ENCODE assay signal across 8 cellular contexts in genomic region chr3:52238761-52239701, GRCh38. TPM values are rescaled to one million over a fixed set of nuclear protein-coding genes. Genes with fewer than 3 reads are reported as not detected.
DNase-seq lines count a peak whose midpoint lies in the region; ATAC-seq and TF ChIP-seq lines count a peak whose summit lies in the region.

Gene TWF2 (minus strand): TSS chr3:52239158. CDS start chr3:52239016, 142 bp downstream.

- peak; percentile 50 to 59 for TF ChIP-seq POLR2A in Peyer's patch (IDR thresholded peaks at IDR 0.05)

- peaks cover 72 to 88% (median 83%) of the 10 kb centered on the region in 3 donors for H3K4me1 Mint-ChIP-seq in CD8-positive, alpha-beta memory T cell
- H3K4me1 Mint-ChIP-seq in natural killer cell, result peaks cover 31 to 61% of the 10 kb centered on the region in 2 donors

- peak within 1 kb of the TSS; percentile 96 for H3K4me3 ChIP-seq in CD8-positive, alpha-beta memory T cell (ENCODE audit: low read length)
- H3K4me3 ChIP-seq in Peyer's patch (peak within 1 kb of the TSS; percentile 88 to 94 (median 91)), fibroblast of mammary gland (ENCODE audit: control insufficient read depth, low read depth, low read length) (peak within 1 kb of the TSS; percentile 90)

- ATAC-seq in GM19397 (IDR thresholded peaks at IDR 0.05; ENCODE audit: unreplicated experiment) (peak; percentile 79), HG03571 (IDR thresholded peaks at IDR 0.05; ENCODE audit: unreplicated experiment) (peak; percentile 65), natural killer cell (peak; percentile 89 to 95 (median 92))

- intact Hi-C loops in natural killer cell (cut with micrococcal nuclease), result loop anchor here (1.0 to 2.0 kb wide), 3 partner anchors 14 to 48 kb away; partner anchors contain the start of genes GLYCTK and WDR82

- H3K27me3 ChIP-seq in CD8-positive, alpha-beta memory T cell (ENCODE audit: insufficient read depth, low read length, poor library complexity, severe bottlenecking), result no peaks in the 10 kb centered on the region
- no peaks in the 10 kb centered on the region for H3K27me3 ChIP-seq in Peyer's patch

- peak within 1 kb of the TSS; percentile 83 for H3K27ac ChIP-seq in CD8-positive, alpha-beta memory T cell (ENCODE audit: low read depth, low read length)
- H3K27ac ChIP-seq in Peyer's patch, result peak within 1 kb of the TSS; percentile 83 to 99 (median 92)

- TF ChIP-seq CTCF in Peyer's patch (IDR thresholded peaks at IDR 0.05) (peak; percentile 25 to 61 (median 48)), fibroblast of mammary gland (conservative IDR thresholded peaks at IDR 0.05; ENCODE audit: control insufficient read depth, insufficient read depth, low read depth, low read length) (peak; percentile 36), natural killer cell (IDR thresholded peaks at IDR 0.05) (peak; percentile 54)

- CTCF ChIA-PET in CD8-positive, alpha-beta memory T cell (lab: Charles Lee), result interaction anchor here (1.3 to 10.2 kb wide), 8 partner anchors 13 to 100 kb away, joined by 4 to 74 read pairs (median 10); partner anchors contain the start of genes GLYCTK, TLR9 and WDR82

- no peaks in the 10 kb centered on the region for H3K9me3 ChIP-seq in CD8-positive, alpha-beta memory T cell (ENCODE audit: low read length)
- no peaks in the 10 kb centered on the region for H3K9me3 ChIP-seq in Peyer's patch

- no peaks in the 10 kb centered on the region for H3K36me3 ChIP-seq in CD8-positive, alpha-beta memory T cell (ENCODE audit: insufficient read depth, low read length)
- H3K36me3 ChIP-seq in Peyer's patch, result peaks cover 0 to 12% (median 0%) of the 10 kb centered on the region in 3 donors

- H3K27me3 Mint-ChIP-seq in CD8-positive, alpha-beta memory T cell, result peaks cover 0 to 2% of the 10 kb centered on the region in 2 donors
- no peaks in the 10 kb centered on the region for H3K27me3 Mint-ChIP-seq in natural killer cell (ENCODE audit: low read depth in 2 of 2)

- peak within 1 kb of the TSS; percentile 88 to 99 (median 96) for H3K27ac Mint-ChIP-seq in CD8-positive, alpha-beta memory T cell
- peak within 1 kb of the TSS; percentile 87 to 91 for H3K27ac Mint-ChIP-seq in natural killer cell

- POLR2A ChIA-PET in CD8-positive, alpha-beta memory T cell (lab: Charles Lee), result interaction anchor here (0.9 to 3.1 kb wide), 10 partner anchors 10 to 49 kb away, joined by 3 to 39 read pairs (median 6); partner anchors contain the start of genes GLYCTK and WDR82

- H3K9me3 Mint-ChIP-seq in CD8-positive, alpha-beta memory T cell, result no peaks in the 10 kb centered on the region
- no peaks in the 10 kb centered on the region for H3K9me3 Mint-ChIP-seq in natural killer cell

- peaks cover 0 to 30% (median 3%) of the 10 kb centered on the region in 3 donors for H3K36me3 Mint-ChIP-seq in CD8-positive, alpha-beta memory T cell
- H3K36me3 Mint-ChIP-seq in natural killer cell, result no peaks in the 10 kb centered on the region

- peak within 1 kb of the TSS; percentile 96 to 99 (median 98) for H3K4me3 Mint-ChIP-seq in CD8-positive, alpha-beta memory T cell
- H3K4me3 Mint-ChIP-seq in natural killer cell, result peak within 1 kb of the TSS; percentile 95

- peaks cover 76% of the 10 kb centered on the region for H3K4me1 ChIP-seq in CD8-positive, alpha-beta memory T cell (ENCODE audit: insufficient read depth, low read length)
- peaks cover 0 to 46% (median 16%) of the 10 kb centered on the region in 4 donors for H3K4me1 ChIP-seq in Peyer's patch

- peak; percentile 82 to 94 (median 88) for DNase-seq in CD8-positive, alpha-beta memory T cell
- DNase-seq in Peyer's patch, result peak; percentile 77 to 91 (median 87)
- DNase-seq in activated T-helper 1 cell treated with anti-CD3 and anti-CD28 coated beads, Interleukin-2, amount 50 U/mL, for 16 hours (ENCODE audit: low read depth in 1 of 2, low spot score in 1 of 2), result peak; percentile 55 to 85
- peak; percentile 70 for DNase-seq in fibroblast of mammary gland (ENCODE audit: low read depth)
- DNase-seq in natural killer cell, result peak; percentile 84
- DNase-seq in stimulated activated naive CD4-positive, alpha-beta T cell treated with Interleukin-2 at 50 U/mL for 16 hours (lab: John Stamatoyannopoulos, UW), result peak; percentile 89

RNA-seq across cellular contexts. Expression of gene TWF2, which starts in this region (rescaled TPM):
- 100 to 1,000 TPM in 1 of 2 experiments, 10 to 100 TPM in 1; 98.2 to 101 TPM for total RNA-seq in CD8-positive, alpha-beta memory T cell
- polyA plus RNA-seq in CD8-positive, alpha-beta memory T cell, result 138 TPM
- 10 to 100 TPM; 46.2 to 68.8 (median 59.3) TPM for total RNA-seq in Peyer's patch
- total RNA-seq in natural killer cell, result 10 to 100 TPM; 49.2 to 76.6 (median 52.0) TPM

Comparison
In these comparisons a context has a peak if more than half of its experiments do, and no peak if none do; other contexts are left out.
1. Peak in every context shown above with its lines: DNase-seq, ATAC-seq, H3K4me3 ChIP-seq and H3K27ac ChIP-seq.